In genomic region chr18:5868218-5868904, GRCh38 we compare ENCODE assay signal across 8 cellular contexts. TPM values are rescaled to one million over a fixed set of nuclear protein-coding genes. Genes with fewer than 3 reads are reported as not detected.
DNase-seq lines count a peak whose midpoint lies in the region; ATAC-seq and TF ChIP-seq lines count a peak whose summit lies in the region.

No MANE protein-coding gene starts in this region.

- no peaks in the 10 kb centered on the region for H3K36me3 ChIP-seq in RWPE2 (ENCODE audit: low read depth)
- no peaks in the 10 kb centered on the region for H3K36me3 ChIP-seq in liver (ENCODE audit: control insufficient read depth in 4 of 4, insufficient read depth in 3 of 4, low read depth in 1 of 4, low read length in 3 of 4)
- H3K36me3 ChIP-seq in upper lobe of left lung: no peaks in the 10 kb centered on the region

- TF ChIP-seq RAD21 in liver (IDR thresholded peaks at IDR 0.05): peak; percentile 89 to 93

- 44% methylated on average over 13 of the region's 13 CpGs for WGBS in liver
- WGBS in upper lobe of left lung, 2 donors: 42 to 44% methylated on average over 12 to 13 of the region's 13 CpGs

- H3K27me3 ChIP-seq in RWPE2 (ENCODE audit: insufficient read depth, poor library complexity, severe bottlenecking): no peaks in the 10 kb centered on the region
- H3K27me3 ChIP-seq in liver (ENCODE audit: control insufficient read depth in 4 of 4, insufficient read depth in 4 of 4, low read length in 3 of 4): no peaks in the 10 kb centered on the region
- no peaks in the 10 kb centered on the region for H3K27me3 ChIP-seq in upper lobe of left lung

- no peak overlapping the region for H3K4me3 ChIP-seq in RWPE2 (ENCODE audit: severe bottlenecking)
- no peak overlapping the region for H3K4me3 ChIP-seq in liver (ENCODE audit: low read depth in 1 of 3, low read length in 3 of 3)
- H3K4me3 ChIP-seq in upper lobe of left lung: no peak overlapping the region

- H3K4me1 ChIP-seq in RWPE2 (ENCODE audit: insufficient read depth, poor library complexity, severe bottlenecking) (no peaks in the 10 kb centered on the region), liver (ENCODE audit: control insufficient read depth in 4 of 4, insufficient read depth in 4 of 4, low read length in 3 of 4) (no peaks in the 10 kb centered on the region), upper lobe of left lung (no peaks in the 10 kb centered on the region)

- H3K9me3 ChIP-seq in RWPE2 (ENCODE audit: severe bottlenecking) (no peaks in the 10 kb centered on the region), liver (ENCODE audit: control insufficient read depth in 4 of 4, low read length in 3 of 4) (no peaks in the 10 kb centered on the region), upper lobe of left lung (no peaks in the 10 kb centered on the region)

- ATAC-seq in RWPE2 (ENCODE audit: low read depth) (peak; percentile 88), upper lobe of left lung (ENCODE audit: low FRiP score in 2 of 2) (peak; percentile 91 to 95)

- no peak overlapping the region for H3K9ac ChIP-seq in liver (ENCODE audit: low read depth in 1 of 2, low read length in 2 of 2)

- no peak overlapping the region for H3K27ac ChIP-seq in RWPE2 (ENCODE audit: poor library complexity, severe bottlenecking)
- H3K27ac ChIP-seq in liver (ENCODE audit: low read depth in 1 of 2, low read length in 2 of 2): no peak overlapping the region
- H3K27ac ChIP-seq in upper lobe of left lung: no peak overlapping the region

- no peak for TF ChIP-seq EP300 in upper lobe of left lung (IDR thresholded peaks at IDR 0.05)

- DNase-seq in activated T-cell treated with anti-CD3 and anti-CD28 coated beads, Interleukin-2, amount 50 U/mL, for 48 hours: peak; percentile 30 to 48
- DNase-seq in activated T-cell treated with anti-CD3 and anti-CD28 coated beads, Interleukin-2, amount 50 U/mL, for 1 hour: no peak
- DNase-seq in GOT3 (lab: John Stamatoyannopoulos, UW) (peak; percentile 12), LHCN-M2 (ENCODE audit: low read depth) (peak; percentile 17), RWPE2 (ENCODE audit: low spot score) (no peak), dedifferentiated amniotic fluid mesenchymal stem cell (ENCODE audit: extremely low spot score) (peak; percentile 72), upper lobe of left lung (peak in 1 of 2 donors; percentile 66)

- TF ChIP-seq CTCF in RWPE2 (IDR thresholded peaks at IDR 0.05; ENCODE audit: poor library complexity, severe bottlenecking) (peak; percentile 82), liver (IDR thresholded peaks at IDR 0.05; ENCODE audit: low read depth, low read length, missing input control) (peak; percentile 83), upper lobe of left lung (IDR thresholded peaks at IDR 0.05) (peak in 5 of 6 experiments; percentile 49 to 74 (median 66))

- TF ChIP-seq POLR2A in upper lobe of left lung (IDR thresholded peaks at IDR 0.05): no peak

TF ChIP-seq in liver, 16 proteins besides CTCF, POLR2A, EP300 and RAD21:
- TF ChIP-seq HNF4A (conservative IDR thresholded peaks at IDR 0.05) (peak; percentile 22 to 58), GABPA (IDR thresholded peaks at IDR 0.05 in 1 of 2, conservative IDR thresholded peaks at IDR 0.05 in 1 of 2) (no peak), ATF3 (IDR thresholded peaks at IDR 0.05) (no peak), ZBTB33 (IDR thresholded peaks at IDR 0.05) (no peak), FOXA2 (IDR thresholded peaks at IDR 0.05) (no peak), RXRA (IDR thresholded peaks at IDR 0.05) (peak in 1 of 2 donors; percentile 13), REST (IDR thresholded peaks at IDR 0.05) (peak; percentile 99)

RNA-seq across cellular contexts. Expression of gene TMEM200C, which starts 27.0 kb away (rescaled TPM):
- not detected in 2 replicates for total RNA-seq in LHCN-M2 (2014; rRNA removed)
- not detected for polyA plus RNA-seq in LHCN-M2 (2012)
- total RNA-seq in liver: under 1 TPM; 0.23 to 0.25 TPM
- polyA plus RNA-seq in liver: under 1 TPM; 0.08 to 0.58 TPM
- under 1 TPM in 4 of 6 donors, not detected in 2; under 0.01 to 0.44 (median 0.28) TPM for total RNA-seq in upper lobe of left lung

Comparison
In these comparisons a context has a peak if more than half of its experiments do, and no peak if none do; other contexts are left out.
1. DNase-seq: peak in activated T-cell treated with anti-CD3 and anti-CD28 coated beads, Interleukin-2, amount 50 U/mL, for 48 hours (2 of 2), GOT3 (single experiment), LHCN-M2 (single experiment) and dedifferentiated amniotic fluid mesenchymal stem cell (single experiment); none in activated T-cell treated with anti-CD3 and anti-CD28 coated beads, Interleukin-2, amount 50 U/mL, for 1 hour (single experiment) and RWPE2 (single experiment).
2. Peak in every context shown above with its lines, with median percentiles within 50 percentile points of each other: CTCF ChIP-seq.